In the genomic region with DNA sequence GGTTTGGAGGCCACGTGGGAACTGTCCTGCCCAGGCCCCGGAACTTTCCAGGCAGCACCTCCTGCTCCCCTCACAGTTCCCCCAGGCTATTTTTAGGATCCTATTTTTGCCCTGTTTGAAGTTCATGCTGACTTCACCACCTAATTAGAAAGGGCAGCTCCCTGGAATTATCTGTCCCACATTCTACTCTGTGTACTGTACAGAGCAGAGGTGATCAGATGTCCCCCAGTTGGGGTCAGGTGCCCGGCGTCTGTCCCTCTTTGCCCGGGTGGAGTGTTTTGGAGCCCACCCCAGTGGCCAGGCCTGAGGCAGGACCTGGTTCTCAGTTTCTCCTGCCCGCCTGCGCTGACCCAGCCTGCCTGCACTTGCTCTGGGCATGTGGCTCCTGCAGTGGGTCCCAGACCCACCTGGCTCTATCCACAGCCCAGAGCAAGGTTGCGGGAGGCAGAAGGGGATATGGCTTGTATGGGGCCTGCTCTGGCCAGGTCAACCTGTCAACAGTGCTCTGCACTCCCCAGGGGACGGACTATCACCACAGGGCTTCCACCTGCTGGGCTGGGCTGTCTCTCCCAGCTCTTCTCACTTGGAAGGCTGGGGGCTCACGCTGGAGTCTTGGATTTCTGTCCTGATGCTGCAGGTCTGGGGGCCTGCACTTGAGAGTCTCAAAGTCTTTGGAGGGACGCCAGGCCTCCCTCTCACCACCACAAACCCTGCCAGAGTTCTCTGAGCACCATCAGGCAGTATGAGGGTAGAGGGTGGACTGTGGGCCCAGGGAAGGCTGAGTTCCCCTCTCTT, we compare ENCODE assay signal across 1 cellular context.
TF ChIP-seq lines count a peak whose summit lies in the region.

No MANE protein-coding gene starts in this region.

TF ChIP-seq in HepG2, 621 proteins besides CTCF, POLR2A, EP300 and RAD21 (continued from another document):
- TF ChIP-seq, protein P1, sequence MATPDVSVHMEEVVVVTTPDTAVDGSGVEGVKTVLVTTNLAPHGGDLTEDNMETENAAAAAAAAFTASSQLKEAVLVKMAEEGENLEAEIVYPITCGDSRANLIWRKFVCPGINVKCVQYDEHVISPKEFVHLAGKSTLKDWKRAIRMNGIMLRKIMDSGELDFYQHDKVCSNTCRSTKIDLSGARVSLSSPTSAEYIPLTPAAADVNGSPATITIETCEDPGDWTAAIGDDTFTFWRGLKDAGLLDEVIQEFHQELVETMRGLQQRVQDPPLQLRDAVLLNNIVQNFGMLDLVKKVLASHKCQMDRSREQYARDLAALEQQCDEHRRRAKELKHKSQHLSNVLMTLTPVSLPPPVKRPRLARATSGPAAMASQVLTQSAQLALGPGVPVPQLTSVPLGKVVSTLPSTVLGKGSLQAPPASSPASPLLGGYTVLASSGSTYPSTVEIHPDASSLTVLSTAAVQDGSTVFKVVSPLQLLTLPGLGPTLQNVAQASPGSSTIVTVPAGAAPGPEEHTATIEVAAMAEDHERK (CRISPR knock-in tag; IDR thresholded peaks at IDR 0.05; ENCODE audit: low read depth), result no peak
- no peak for TF ChIP-seq REL (CRISPR knock-in tag; conservative IDR thresholded peaks at IDR 0.05)
- TF ChIP-seq, protein P2, sequence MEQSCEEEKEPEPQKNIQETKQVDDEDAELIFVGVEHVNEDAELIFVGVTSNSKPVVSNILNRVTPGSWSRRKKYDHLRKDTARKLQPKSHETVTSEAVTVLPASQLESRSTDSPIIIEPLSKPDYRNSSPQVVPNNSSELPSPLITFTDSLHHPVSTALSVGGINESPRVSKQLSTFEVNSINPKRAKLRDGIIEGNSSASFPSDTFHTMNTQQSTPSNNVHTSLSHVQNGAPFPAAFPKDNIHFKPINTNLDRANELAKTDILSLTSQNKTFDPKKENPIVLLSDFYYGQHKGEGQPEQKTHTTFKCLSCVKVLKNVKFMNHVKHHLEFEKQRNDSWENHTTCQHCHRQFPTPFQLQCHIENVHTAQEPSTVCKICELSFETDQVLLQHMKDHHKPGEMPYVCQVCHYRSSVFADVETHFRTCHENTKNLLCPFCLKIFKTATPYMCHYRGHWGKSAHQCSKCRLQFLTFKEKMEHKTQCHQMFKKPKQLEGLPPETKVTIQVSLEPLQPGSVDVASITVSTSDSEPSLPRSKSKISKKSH (CRISPR knock-in tag; IDR thresholded peaks at IDR 0.05; ENCODE audit: borderline replicate concordance), result no peak
- TF ChIP-seq USF2 (IDR thresholded peaks at IDR 0.05; ENCODE audit: low read depth, low read length), result no peak
- TF ChIP-seq USF2 (CRISPR knock-in tag; IDR thresholded peaks at IDR 0.05; ENCODE audit: borderline replicate concordance), result no peak
- TF ChIP-seq, protein P3, sequence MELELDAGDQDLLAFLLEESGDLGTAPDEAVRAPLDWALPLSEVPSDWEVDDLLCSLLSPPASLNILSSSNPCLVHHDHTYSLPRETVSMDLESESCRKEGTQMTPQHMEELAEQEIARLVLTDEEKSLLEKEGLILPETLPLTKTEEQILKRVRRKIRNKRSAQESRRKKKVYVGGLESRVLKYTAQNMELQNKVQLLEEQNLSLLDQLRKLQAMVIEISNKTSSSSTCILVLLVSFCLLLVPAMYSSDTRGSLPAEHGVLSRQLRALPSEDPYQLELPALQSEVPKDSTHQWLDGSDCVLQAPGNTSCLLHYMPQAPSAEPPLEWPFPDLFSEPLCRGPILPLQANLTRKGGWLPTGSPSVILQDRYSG (CRISPR knock-in tag; IDR thresholded peaks at IDR 0.05), result no peak
- no peak for TF ChIP-seq PAWR (CRISPR knock-in tag; IDR thresholded peaks at IDR 0.05; ENCODE audit: borderline replicate concordance)
- TF ChIP-seq HNF4G (IDR thresholded peaks at IDR 0.05; ENCODE audit: borderline replicate concordance, low read depth, low read length), result no peak
- no peak for TF ChIP-seq HNF4G (CRISPR knock-in tag; IDR thresholded peaks at IDR 0.05; ENCODE audit: borderline replicate concordance, low read depth)
